28 cellular contexts compared by ENCODE assay signal in the genomic region with DNA sequence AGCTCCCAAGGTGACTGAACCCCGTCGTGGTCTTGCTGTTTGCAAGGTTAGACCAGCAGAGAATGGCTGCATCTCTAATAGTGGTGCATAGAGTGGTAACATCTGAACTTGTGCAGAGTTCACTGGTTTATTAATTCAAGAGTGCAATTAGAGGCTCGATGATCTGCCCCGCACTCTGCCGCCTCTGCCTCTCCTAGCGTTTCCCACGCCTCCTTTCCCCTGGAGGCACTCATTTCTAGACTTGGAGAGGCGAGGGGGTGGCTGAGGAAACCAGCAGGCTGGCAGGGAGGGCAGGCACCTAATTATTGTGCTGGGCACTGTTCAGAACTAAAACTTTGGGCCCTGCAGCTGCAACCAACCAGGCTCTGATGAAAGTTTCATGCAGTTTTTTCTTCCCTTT.
"Had no signal": no experiment of that assay in that cellular context is flagged by ENCODE, and none has a peak within 500 bp of the region (broad histone marks: within the 10 kb centered on the region; RNA-seq: fewer than 3 reads in every experiment).

No MANE protein-coding gene starts in this region.

- ATAC-seq: esophagus mucosa; gastrocnemius medialis; heart left ventricle; left lobe of liver; psoas muscle; right lobe of liver; stimulated activated naive B cell treated with anti-CD40 and anti-IgM and Interleukin-4, amounts not matched to agents 10 μg/mL and 1 μg/mL and 100 μg/mL, for 72 hours; stimulated activated naive CD8-positive, alpha-beta T cell treated with anti-CD3 and anti-CD28 coated beads, Interleukin-15, amount 100 ng/mL, for 72 hours; upper lobe of right lung had no signal

- H3K27ac Mint-ChIP-seq: endodermal cell; memory B cell; nephron; stimulated activated naive B cell treated with anti-CD40 and anti-IgM and Interleukin-4, amounts not matched to agents 10 μg/mL and 1 μg/mL and 100 μg/mL, for 72 hours; stimulated activated naive CD8-positive, alpha-beta T cell treated with anti-CD3 and anti-CD28 coated beads, Interleukin-15, amount 100 ng/mL, for 72 hours had no signal

- H3K79me2 ChIP-seq: hepatocyte had no signal

- H3K4me3 Mint-ChIP-seq: endodermal cell; memory B cell; nephron; stimulated activated naive B cell treated with anti-CD40 and anti-IgM and Interleukin-4, amounts not matched to agents 10 μg/mL and 1 μg/mL and 100 μg/mL, for 72 hours; stimulated activated naive CD8-positive, alpha-beta T cell treated with anti-CD3 and anti-CD28 coated beads, Interleukin-15, amount 100 ng/mL, for 72 hours had no signal

- H2AFZ ChIP-seq: hepatocyte had no signal

- DNase-seq: dorsolateral prefrontal cortex; effector CD8-positive, alpha-beta T cell; endodermal cell; foreskin fibroblast; gastrocnemius medialis; heart left ventricle; kidney; occipital lobe; ovary; posterior cingulate gyrus; psoas muscle; right lobe of liver; small intestine; stimulated activated CD4-positive, alpha-beta T cell treated with anti-CD3 and anti-CD28 coated beads, Interleukin-15, amount 100 ng/mL, for 24 hours; stimulated activated CD4-positive, alpha-beta T cell treated with anti-CD3 and anti-CD28 coated beads, Interleukin-2, amount 100 ng/mL, for 48 hours; stimulated activated naive B cell treated with anti-CD40 and anti-IgM and Interleukin-4, amounts not matched to agents 10 μg/mL and 1 μg/mL and 100 μg/mL, for 72 hours; stimulated activated naive CD8-positive, alpha-beta T cell treated with anti-CD3 and anti-CD28 coated beads, Interleukin-15, amount 100 ng/mL, for 72 hours; transverse colon; upper lobe of right lung; uterus had no signal

- H3K27me3 Mint-ChIP-seq: stimulated activated naive CD8-positive, alpha-beta T cell treated with anti-CD3 and anti-CD28 coated beads, Interleukin-15, amount 100 ng/mL, for 72 hours had no signal

- H3K9me3 Mint-ChIP-seq: endodermal cell; nephron; stimulated activated naive CD8-positive, alpha-beta T cell treated with anti-CD3 and anti-CD28 coated beads, Interleukin-15, amount 100 ng/mL, for 72 hours had no signal

- H3K4me1 Mint-ChIP-seq: endodermal cell; memory B cell; nephron; stimulated activated naive B cell treated with anti-CD40 and anti-IgM and Interleukin-4, amounts not matched to agents 10 μg/mL and 1 μg/mL and 100 μg/mL, for 72 hours; stimulated activated naive CD8-positive, alpha-beta T cell treated with anti-CD3 and anti-CD28 coated beads, Interleukin-15, amount 100 ng/mL, for 72 hours had no signal

- H3K27me3 ChIP-seq: gastrocnemius medialis, hepatocyte, ovary, right lobe of liver, suprapubic skin, transverse colon, upper lobe of right lung, uterus had no signal

- H3K36me3 Mint-ChIP-seq: stimulated activated naive B cell treated with anti-CD40 and anti-IgM and Interleukin-4, amounts not matched to agents 10 μg/mL and 1 μg/mL and 100 μg/mL, for 72 hours had no signal

- H3K36me3 ChIP-seq: gastrocnemius medialis, heart left ventricle, ovary, right lobe of liver, suprapubic skin, transverse colon, upper lobe of right lung, uterus had no signal

- H3K27ac ChIP-seq: dorsolateral prefrontal cortex, epithelial cell of prostate, gastrocnemius medialis, heart left ventricle, hepatocyte, ovary, psoas muscle, right lobe of liver, suprapubic skin, transverse colon, upper lobe of right lung, uterus had no signal

- H3K9me3 ChIP-seq: gastrocnemius medialis, heart left ventricle, ovary, right lobe of liver, suprapubic skin, transverse colon, upper lobe of right lung, uterus had no signal

- H3K4me3 ChIP-seq: dorsolateral prefrontal cortex, gastrocnemius medialis, heart left ventricle, hepatocyte, lung, ovary, psoas muscle, right lobe of liver, suprapubic skin, transverse colon, upper lobe of right lung, uterus had no signal

- H3K4me2 ChIP-seq: hepatocyte had no signal

- H3K4me1 ChIP-seq: gastrocnemius medialis, heart left ventricle, psoas muscle, right lobe of liver, suprapubic skin, upper lobe of right lung, uterus had no signal
